8 cellular contexts compared by ENCODE assay signal in genomic region chr7:22822486-22823141, GRCh38. TPM values are rescaled to one million over a fixed set of nuclear protein-coding genes. Genes with fewer than 3 reads are reported as not detected.
DNase-seq lines count a peak whose midpoint lies in the region; ATAC-seq and TF ChIP-seq lines count a peak whose summit lies in the region.

TSS of gene TOMM7 (minus strand) at chr7:22822849. CDS start at chr7:22822779, 70 bp downstream.

- peak; percentile 60 for TF ChIP-seq CTCF in left ventricle myocardium inferior (IDR thresholded peaks at IDR 0.05; ENCODE audit: borderline replicate concordance)
- TF ChIP-seq CTCF in progenitor cell of endocrine pancreas (IDR thresholded peaks at IDR 0.05; ENCODE audit: unreplicated experiment) = no peak

- H3K4me1 Mint-ChIP-seq in T-helper 17 cell (peaks cover 20% of the 10 kb centered on the region), progenitor cell of endocrine pancreas (ENCODE audit: low read depth) (peaks cover 16% of the 10 kb centered on the region)

- H3K27me3 Mint-ChIP-seq in T-helper 17 cell (peaks cover 21% of the 10 kb centered on the region), progenitor cell of endocrine pancreas (no peaks in the 10 kb centered on the region)

- peak within 1 kb of the TSS; percentile 87 for H3K27ac ChIP-seq in left ventricle myocardium inferior (replicated peaks)

- DNase-seq in NCI-H1694 treated with DMSO at 0.1 percent for 48 hours (lab: John Stamatoyannopoulos, UW) (peak; percentile 96), T-helper 17 cell (peak; percentile 75 to 84 (median 78)), amygdala (lab: John Stamatoyannopoulos, UW) (peak; percentile 18 to 93 (median 80)), left ventricle myocardium inferior (peak; percentile 90), progenitor cell of endocrine pancreas (ENCODE audit: low spot score, unreplicated experiment) (peak; percentile 79), ureter (ENCODE audit: low spot score) (peak; percentile 91)

- no peaks in the 10 kb centered on the region for H3K9me3 ChIP-seq in T-helper 17 cell (ENCODE audit: control insufficient read depth, low read length, poor library complexity, severe bottlenecking)
- no peaks in the 10 kb centered on the region for H3K9me3 ChIP-seq in left ventricle myocardium inferior (replicated peaks)

- H3K36me3 ChIP-seq in left ventricle myocardium inferior = peaks cover 5% of the 10 kb centered on the region

- intact Hi-C loops in left ventricle myocardium inferior (cut with micrococcal nuclease) = no loop called here

- peak within 1 kb of the TSS; percentile 92 for H3K4me3 ChIP-seq in left ventricle myocardium inferior

- H3K36me3 Mint-ChIP-seq in T-helper 17 cell (ENCODE audit: low read depth) = peaks cover 3% of the 10 kb centered on the region
- peaks cover 3% of the 10 kb centered on the region for H3K36me3 Mint-ChIP-seq in progenitor cell of endocrine pancreas (ENCODE audit: insufficient read depth)

- H3K4me3 Mint-ChIP-seq in T-helper 17 cell (peak within 1 kb of the TSS; percentile 99), progenitor cell of endocrine pancreas (ENCODE audit: low read depth) (peak within 1 kb of the TSS; percentile 98)

- peak; percentile 68 for TF ChIP-seq POLR2A in GM15510 (IDR thresholded peaks at IDR 0.05; ENCODE audit: borderline replicate concordance, extremely low read depth, insufficient read length)

- H3K27ac Mint-ChIP-seq in T-helper 17 cell = peak within 1 kb of the TSS; percentile 99
- peak within 1 kb of the TSS; percentile 97 for H3K27ac Mint-ChIP-seq in progenitor cell of endocrine pancreas

- peaks cover 49% of the 10 kb centered on the region for H3K4me1 ChIP-seq in left ventricle myocardium inferior

- no peaks in the 10 kb centered on the region for H3K9me3 Mint-ChIP-seq in progenitor cell of endocrine pancreas (ENCODE audit: low read depth)

- peak; percentile 84 for ATAC-seq in HG02885 (IDR thresholded peaks at IDR 0.05; ENCODE audit: poor library complexity, unreplicated experiment)
- peak; percentile 96 for ATAC-seq in T-helper 17 cell

- no peaks in the 10 kb centered on the region for H3K27me3 ChIP-seq in left ventricle myocardium inferior (ENCODE audit: low read depth)

RNA-seq across cellular contexts. Expression of gene TOMM7, which starts in this region (rescaled TPM):
- total RNA-seq in T-helper 17 cell = 100 to 1,000 TPM; 425 to 606 TPM
- total RNA-seq in left ventricle myocardium inferior = 563 TPM
- total RNA-seq in progenitor cell of endocrine pancreas = 139 and 153 TPM in 2 replicates
- 274 TPM for total RNA-seq in ureter

Comparison
In these comparisons a context has a peak if more than half of its experiments do, and no peak if none do; other contexts are left out.
1. Peak in every context shown above with its lines: DNase-seq, ATAC-seq, H3K4me3 ChIP-seq and H3K27ac ChIP-seq.